Comparison of ENCODE assay signal across 20 cellular contexts in the genomic region with DNA sequence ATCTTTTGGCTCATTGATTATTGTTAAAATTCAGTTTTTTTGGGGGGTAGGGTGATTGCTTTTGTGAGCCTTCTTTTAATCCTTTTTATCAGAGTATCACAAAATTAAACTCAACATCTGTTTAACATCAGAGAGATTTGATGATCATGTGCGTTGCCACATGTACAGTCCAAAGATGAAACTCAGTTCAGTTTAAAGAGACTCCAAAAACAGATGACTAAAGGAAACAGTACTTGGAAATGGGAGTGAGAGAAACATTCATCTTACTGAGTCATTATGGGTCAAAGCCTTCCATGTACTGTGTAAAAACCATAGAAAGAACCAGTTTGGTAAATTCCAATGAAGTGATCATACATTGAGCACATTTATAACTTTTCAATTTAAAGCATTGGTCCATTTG. TPM values are rescaled to one million over a fixed set of nuclear protein-coding genes. Genes with fewer than 3 reads are reported as not detected.
DNase-seq lines count a peak whose midpoint lies in the region; ATAC-seq, FAIRE-seq and TF ChIP-seq lines count a peak whose summit lies in the region.
"Had no signal": no experiment of that assay in that cellular context is flagged by ENCODE, and none has a peak within 500 bp of the region (broad histone marks: within the 10 kb centered on the region; RNA-seq: fewer than 3 reads in every experiment).

No MANE protein-coding gene starts in this region.

- in situ Hi-C loops in GM23248 (cut with MboI): no loop called here

- peaks cover 5% of the 10 kb centered on the region for H3K27me3 Mint-ChIP-seq in activated CD4-positive, alpha-beta memory T cell treated with anti-CD3 and anti-CD28 coated beads, Interleukin-2, amount 10 ng/mL, durations not matched to agents 7 days and 5 days

- H3K4me1 ChIP-seq in GM23248 (ENCODE audit: insufficient read depth): peaks cover 12% of the 10 kb centered on the region
- H3K4me1 ChIP-seq: psoas muscle had no signal

- FAIRE-seq in GM12892 (lab: Jason Lieb, UNC): no peak
- FAIRE-seq: HepG2 had no signal

- no peaks in the 10 kb centered on the region for H3K36me3 Mint-ChIP-seq in stimulated activated effector memory CD8-positive, alpha-beta T cell treated with anti-CD3 and anti-CD28 coated beads, Interleukin-12 subunit alpha, Interleukin-12 subunit beta, amount 100 ng/mL, for 72 hours
- H3K36me3 Mint-ChIP-seq in activated CD4-positive, alpha-beta memory T cell treated with anti-CD3 and anti-CD28 coated beads, Interleukin-2, amount 10 ng/mL, durations not matched to agents 7 days and 5 days (ENCODE audit: low read depth): no peaks in the 10 kb centered on the region
- H3K36me3 Mint-ChIP-seq: CD8-positive, alpha-beta T cell had no signal

- CTCF ChIA-PET in activated CD4-positive, alpha-beta memory T cell treated with anti-CD3 and anti-CD28 coated beads, Interleukin-2, amount 10 ng/mL, durations not matched to agents 7 days and 5 days (lab: Charles Lee): no interaction called here

- peak overlapping the region; percentile 77 for H3K27ac ChIP-seq in GM23248
- H3K27ac ChIP-seq: psoas muscle had no signal

- TF ChIP-seq POLR2A in GM12892 (IDR thresholded peaks at IDR 0.05; ENCODE audit: low read depth, low read length): no peak

- H3K79me2 ChIP-seq in GM23248 (ENCODE audit: insufficient read depth): no peaks in the 10 kb centered on the region

- DNase-seq in GM23248 (peak; percentile 92), amniotic epithelial cell (ENCODE audit: low read depth) (peak; percentile 84), fibroblast of villous mesenchyme (ENCODE audit: low read depth) (peak; percentile 85), COLO668 (lab: John Stamatoyannopoulos, UW; ENCODE audit: unreplicated experiment) (no peak), GM12892 (ENCODE audit: insufficient read length) (no peak)
- no peak for DNase-seq in stimulated activated effector memory CD8-positive, alpha-beta T cell treated with anti-CD3 and anti-CD28 coated beads, Interleukin-12 subunit alpha, Interleukin-12 subunit beta, amount 100 ng/mL, for 72 hours (ENCODE audit: low spot score in 2 of 2)
- DNase-seq in activated CD4-positive, alpha-beta memory T cell treated with anti-CD3 and anti-CD28 coated beads, Interleukin-2, amount 10 ng/mL, durations not matched to agents 7 days and 5 days: no peak
- DNase-seq: activated CD4-positive, alpha-beta T cell treated with anti-CD3 and anti-CD28 coated beads for 48 hours; activated T-cell treated with anti-CD3 and anti-CD28 coated beads, Interleukin-2, amount 50 U/mL, for 1 hour; amygdala; CD8-positive, alpha-beta T cell; GF-D8; glutamatergic neuron; kidney glomerular epithelial cell; mucosa of descending colon; psoas muscle; stimulated activated CD4-positive, alpha-beta T cell treated with anti-CD3 and anti-CD28 coated beads, Interleukin-1b, Interleukin-23, amount 100 ng/mL, for 48 hours had no signal

- TF ChIP-seq CTCF in fibroblast of villous mesenchyme (IDR thresholded peaks at IDR 0.05; ENCODE audit: insufficient read depth, low read depth, low read length): no peak

- no peaks in the 10 kb centered on the region for H4K20me1 ChIP-seq in GM23248 (ENCODE audit: insufficient read depth)

- H3K36me3 ChIP-seq in GM23248 (ENCODE audit: low read depth): no peaks in the 10 kb centered on the region

- WGBS in GM23248 (ENCODE audit: low coverage in 1 of 2, low lambda C conversion rate in 2 of 2, missing lambda C conversion rate in 2 of 2), 2 experiments: 0 to 2% methylated on average over 1 of the region's 1 CpG

- peak overlapping the region; percentile 61 for H3K9ac ChIP-seq in GM23248

- no peaks in the 10 kb centered on the region; the same call in 1 of the 2 replicates for H3K9me2 ChIP-seq in GM23248 (ENCODE audit: insufficient read depth)

- H3F3A ChIP-seq in GM23248 (ENCODE audit: insufficient read depth): peaks cover 12% of the 10 kb centered on the region; the same call in 1 of the 2 replicates

- H3K4me1 Mint-ChIP-seq in stimulated activated effector memory CD8-positive, alpha-beta T cell treated with anti-CD3 and anti-CD28 coated beads, Interleukin-12 subunit alpha, Interleukin-12 subunit beta, amount 100 ng/mL, for 72 hours: no peaks in the 10 kb centered on the region
- no peaks in the 10 kb centered on the region for H3K4me1 Mint-ChIP-seq in activated CD4-positive, alpha-beta memory T cell treated with anti-CD3 and anti-CD28 coated beads, Interleukin-2, amount 10 ng/mL, durations not matched to agents 7 days and 5 days

- H3K9me3 Mint-ChIP-seq in stimulated activated effector memory CD8-positive, alpha-beta T cell treated with anti-CD3 and anti-CD28 coated beads, Interleukin-12 subunit alpha, Interleukin-12 subunit beta, amount 100 ng/mL, for 72 hours: no peaks in the 10 kb centered on the region
- H3K9me3 Mint-ChIP-seq in activated CD4-positive, alpha-beta memory T cell treated with anti-CD3 and anti-CD28 coated beads, Interleukin-2, amount 10 ng/mL, durations not matched to agents 7 days and 5 days: no peaks in the 10 kb centered on the region
- H3K9me3 Mint-ChIP-seq: CD8-positive, alpha-beta T cell; T-helper 2 cell treated with Interferon-gamma antibody and Interleukin-4, amounts not matched to agents 5 μg/mL and 100 μg/mL, for 36 hours had no signal

- POLR2A ChIA-PET in activated CD4-positive, alpha-beta memory T cell treated with anti-CD3 and anti-CD28 coated beads, Interleukin-2, amount 10 ng/mL, durations not matched to agents 7 days and 5 days (lab: Charles Lee): no interaction called here

- no peaks in the 10 kb centered on the region for H3K27me3 ChIP-seq in GM23248 (replicated peaks; ENCODE audit: insufficient read depth)

- H2AFZ ChIP-seq in GM23248: peak overlapping the region; percentile 44; the same call in 1 of the 2 replicates

- H3K27ac Mint-ChIP-seq in stimulated activated effector memory CD8-positive, alpha-beta T cell treated with anti-CD3 and anti-CD28 coated beads, Interleukin-12 subunit alpha, Interleukin-12 subunit beta, amount 100 ng/mL, for 72 hours: no peak overlapping the region
- no peak overlapping the region for H3K27ac Mint-ChIP-seq in activated CD4-positive, alpha-beta memory T cell treated with anti-CD3 and anti-CD28 coated beads, Interleukin-2, amount 10 ng/mL, durations not matched to agents 7 days and 5 days
- H3K27ac Mint-ChIP-seq: CD8-positive, alpha-beta T cell; T-helper 2 cell treated with Interferon-gamma antibody and Interleukin-4, amounts not matched to agents 5 μg/mL and 100 μg/mL, for 36 hours had no signal

- ATAC-seq in stimulated activated effector memory CD8-positive, alpha-beta T cell treated with anti-CD3 and anti-CD28 coated beads, Interleukin-12 subunit alpha, Interleukin-12 subunit beta, amount 100 ng/mL, for 72 hours: peak; percentile 42
- ATAC-seq: CD8-positive, alpha-beta T cell; HepG2; mucosa of descending colon; psoas muscle; Right ventricle myocardium inferior had no signal

- no peaks in the 10 kb centered on the region for H3K9me3 ChIP-seq in GM23248 (ENCODE audit: low read depth)
- H3K9me3 ChIP-seq: mucosa of descending colon, psoas muscle had no signal

- no peak overlapping the region for H3K4me3 Mint-ChIP-seq in stimulated activated effector memory CD8-positive, alpha-beta T cell treated with anti-CD3 and anti-CD28 coated beads, Interleukin-12 subunit alpha, Interleukin-12 subunit beta, amount 100 ng/mL, for 72 hours
- no peak overlapping the region for H3K4me3 Mint-ChIP-seq in activated CD4-positive, alpha-beta memory T cell treated with anti-CD3 and anti-CD28 coated beads, Interleukin-2, amount 10 ng/mL, durations not matched to agents 7 days and 5 days
- H3K4me3 Mint-ChIP-seq: CD8-positive, alpha-beta T cell; T-helper 2 cell treated with Interferon-gamma antibody and Interleukin-4, amounts not matched to agents 5 μg/mL and 100 μg/mL, for 36 hours had no signal

- H3K4me3 ChIP-seq in GM23248 (peak overlapping the region; percentile 12; the same call in 1 of the 2 replicates), fibroblast of villous mesenchyme (ENCODE audit: low read depth, low read length) (no peak overlapping the region)
- H3K4me3 ChIP-seq: mucosa of descending colon, psoas muscle had no signal

- peak overlapping the region; percentile 48 for H3K4me2 ChIP-seq in GM23248 (ENCODE audit: unreplicated experiment)

RNA-seq across cellular contexts. Expression of a gene that starts 53.0 kb away (rescaled TPM):
- total RNA-seq in GM23248 (2014; rRNA removed; shearing (Covaris generic)): 3.9 TPM in 2 replicates
- polyA plus RNA-seq in GM23248 (2016; fragmentation: Nextera tagmentation; extraction: Ambion mirVana): 2.3 and 2.6 TPM in 2 replicates
- 4.3 and 5.2 TPM in 2 replicates for total RNA-seq in fibroblast of villous mesenchyme
- total RNA-seq in activated CD4-positive, alpha-beta memory T cell treated with anti-CD3 and anti-CD28 coated beads, Interleukin-2, amount 10 ng/mL, durations not matched to agents 7 days and 5 days: not detected
- polyA plus RNA-seq in GM12892 (2012; ENCODE audit: missing spikeins): 0.49 TPM
- total RNA-seq: CD8-positive, alpha-beta T cell had no signal

Comparison
In these comparisons a context has a peak if more than half of its experiments do, and no peak if none do; other contexts are left out.
1. DNase-seq: peak in GM23248 (single experiment), amniotic epithelial cell (single experiment) and fibroblast of villous mesenchyme (single experiment); none in stimulated activated effector memory CD8-positive, alpha-beta T cell treated with anti-CD3 and anti-CD28 coated beads, Interleukin-12 subunit alpha, Interleukin-12 subunit beta, amount 100 ng/mL, for 72 hours (0 of 2), activated CD4-positive, alpha-beta memory T cell treated with anti-CD3 and anti-CD28 coated beads, Interleukin-2, amount 10 ng/mL, durations not matched to agents 7 days and 5 days (single experiment), COLO668 (single experiment) and GM12892 (single experiment).